ENCODE assay signal across 36 cellular contexts in genomic region chr12:52378091-52378490, GRCh38. TPM values are rescaled to one million over a fixed set of nuclear protein-coding genes. Genes with fewer than 3 reads are reported as not detected.
"Had no signal": no experiment of that assay in that cellular context is flagged by ENCODE, and none has a peak within 500 bp of the region (broad histone marks: within the 10 kb centered on the region; RNA-seq: fewer than 3 reads in every experiment).

No MANE protein-coding gene starts in this region.

- H3K36me3 Mint-ChIP-seq: activated naive CD8-positive, alpha-beta T cell had no signal

- H3K9me3 ChIP-seq: esophagus muscularis mucosa, gastrocnemius medialis had no signal

- H3K9me3 Mint-ChIP-seq: activated CD4-positive, alpha-beta memory T cell treated with anti-CD3 and anti-CD28 coated beads, Interleukin-2, amount 10 ng/mL, durations not matched to agents 7 days and 5 days; activated CD4-positive, alpha-beta T cell treated with anti-CD3 and anti-CD28 coated beads, Interleukin-2, amount 10 ng/mL, durations not matched to agents 24 days and 14 days; activated T-cell treated with anti-CD3 and anti-CD28 coated beads, Interleukin-2, amount 50 U/mL, for 4 hours; activated T-helper 17 cell treated with anti-CD3 and anti-CD28 coated beads, Interleukin-2, amount 50 U/mL, for 72 hours; effector memory CD8-positive, alpha-beta T cell; T-helper 2 cell treated with Interferon-gamma antibody and Interleukin-4, amounts not matched to agents 5 μg/mL and 100 μg/mL, for 36 hours had no signal

- ATAC-seq: activated CD4-positive, alpha-beta T cell treated with anti-CD3 and anti-CD28 coated beads for 36 hours; activated T-cell treated with anti-CD3 and anti-CD28 coated beads, Interleukin-2, amount 50 U/mL, for 4 hours; activated T-helper 17 cell treated with anti-CD3 and anti-CD28 coated beads, Interleukin-2, amount 50 U/mL, for 72 hours; effector memory CD8-positive, alpha-beta T cell; foreskin keratinocyte; gastrocnemius medialis; heart left ventricle; T-helper 17 cell had no signal

- H3K4me3 ChIP-seq: esophagus muscularis mucosa, gastrocnemius medialis, heart left ventricle had no signal

- H3K4me3 Mint-ChIP-seq: activated CD4-positive, alpha-beta memory T cell treated with anti-CD3 and anti-CD28 coated beads, Interleukin-2, amount 10 ng/mL, durations not matched to agents 7 days and 5 days; activated CD4-positive, alpha-beta T cell treated with anti-CD3 and anti-CD28 coated beads for 36 hours; activated CD4-positive, alpha-beta T cell treated with anti-CD3 and anti-CD28 coated beads, Interleukin-2, amount 10 ng/mL, durations not matched to agents 24 days and 14 days; activated naive CD8-positive, alpha-beta T cell; activated T-cell treated with anti-CD3 and anti-CD28 coated beads, Interleukin-2, amount 50 U/mL, for 4 hours; activated T-helper 17 cell treated with anti-CD3 and anti-CD28 coated beads, Interleukin-2, amount 50 U/mL, for 72 hours; effector memory CD8-positive, alpha-beta T cell; T-helper 17 cell; T-helper 2 cell treated with Interferon-gamma antibody and Interleukin-4, amounts not matched to agents 5 μg/mL and 100 μg/mL, for 36 hours had no signal

- H3K4me1 ChIP-seq: esophagus muscularis mucosa, foreskin keratinocyte, gastrocnemius medialis, heart left ventricle had no signal

- H3K27ac ChIP-seq: brain microvascular endothelial cell, esophagus muscularis mucosa, foreskin keratinocyte, gastrocnemius medialis, heart left ventricle had no signal

- H3K27me3 ChIP-seq: brain microvascular endothelial cell, foreskin keratinocyte, gastrocnemius medialis had no signal

- DNase-seq: activated CD4-positive, alpha-beta memory T cell treated with anti-CD3 and anti-CD28 coated beads, Interleukin-2, amount 10 ng/mL, durations not matched to agents 7 days and 5 days; activated CD4-positive, alpha-beta T cell treated with anti-CD3 and anti-CD28 coated beads for 36 hours; activated CD4-positive, alpha-beta T cell treated with anti-CD3 and anti-CD28 coated beads, Interleukin-2, amount 10 ng/mL, durations not matched to agents 24 days and 14 days; activated CD4-positive, alpha-beta T cell treated with anti-CD3 and anti-CD28 coated beads, Interleukin-2, amount 50 U/mL, for 4 hours; activated CD4-positive, CD25-positive, alpha-beta regulatory T cell; activated CD4-positive, CD25-positive, alpha-beta regulatory T cell treated with anti-CD3 and anti-CD28 coated beads, Interleukin-2, amount 50 U/mL, for 72 hours; activated CD8-positive, alpha-beta memory T cell treated with anti-CD3 and anti-CD28 coated beads for 24 hours; activated effector memory CD4-positive, alpha-beta T cell treated with Interleukin-2 at 50 U/mL for 16 hours; activated gamma-delta T cell treated with Interleukin-2 at 50 U/mL for 16 hours; activated naive CD4-positive, alpha-beta T cell treated with anti-CD3 and anti-CD28 coated beads, Interleukin-2, amount 50 U/mL, for 16 hours; activated naive CD4-positive, alpha-beta T cell treated with Interleukin-2 at 50 U/mL for 16 hours; activated T-cell treated with anti-CD3 and anti-CD28 coated beads, Interleukin-2, amount 50 U/mL, for 4 hours; amniotic stem cell; anterior cingulate cortex; brain microvascular endothelial cell; caudate nucleus; cortex of kidney; dermis blood vessel endothelial cell; effector CD4-positive, alpha-beta T cell; effector memory CD8-positive, alpha-beta T cell; erythroblast; foreskin keratinocyte; gastrocnemius medialis; glutamatergic neuron; heart left ventricle; T-helper 1 cell; T-helper 17 cell; T1000 had no signal

- H3K27ac Mint-ChIP-seq: activated CD4-positive, alpha-beta memory T cell treated with anti-CD3 and anti-CD28 coated beads, Interleukin-2, amount 10 ng/mL, durations not matched to agents 7 days and 5 days; activated CD4-positive, alpha-beta T cell treated with anti-CD3 and anti-CD28 coated beads for 36 hours; activated CD4-positive, alpha-beta T cell treated with anti-CD3 and anti-CD28 coated beads, Interleukin-2, amount 10 ng/mL, durations not matched to agents 24 days and 14 days; activated naive CD8-positive, alpha-beta T cell; activated T-helper 17 cell treated with anti-CD3 and anti-CD28 coated beads, Interleukin-2, amount 50 U/mL, for 72 hours; effector memory CD8-positive, alpha-beta T cell; T-helper 17 cell; T-helper 2 cell treated with Interferon-gamma antibody and Interleukin-4, amounts not matched to agents 5 μg/mL and 100 μg/mL, for 36 hours had no signal

- H3K36me3 ChIP-seq: brain microvascular endothelial cell, esophagus muscularis mucosa, gastrocnemius medialis, heart left ventricle had no signal

RNA-seq across cellular contexts. Expression of gene KRT84, which starts 7.4 kb away (rescaled TPM):
- total RNA-seq: activated CD4-positive, alpha-beta memory T cell treated with anti-CD3 and anti-CD28 coated beads, Interleukin-2, amount 10 ng/mL, durations not matched to agents 7 days and 5 days; activated CD4-positive, alpha-beta T cell treated with anti-CD3 and anti-CD28 coated beads for 36 hours; activated CD4-positive, alpha-beta T cell treated with anti-CD3 and anti-CD28 coated beads, Interleukin-2, amount 10 ng/mL, durations not matched to agents 24 days and 14 days; activated T-cell treated with anti-CD3 and anti-CD28 coated beads, Interleukin-2, amount 50 U/mL, for 4 hours; activated T-helper 17 cell treated with anti-CD3 and anti-CD28 coated beads, Interleukin-2, amount 50 U/mL, for 72 hours; astrocyte; bronchial epithelial cell; chondrocyte; dermis blood vessel endothelial cell; esophagus muscularis mucosa; foreskin keratinocyte; gastrocnemius medialis; heart left ventricle; T-helper 17 cell had no signal
- polyA plus RNA-seq: adipose tissue, foreskin keratinocyte, heart left ventricle had no signal

RNA-seq across cellular contexts. Expression of gene KRT85, which starts 10.8 kb away (rescaled TPM):
- total RNA-seq: activated CD4-positive, alpha-beta memory T cell treated with anti-CD3 and anti-CD28 coated beads, Interleukin-2, amount 10 ng/mL, durations not matched to agents 7 days and 5 days; activated CD4-positive, alpha-beta T cell treated with anti-CD3 and anti-CD28 coated beads for 36 hours; activated CD4-positive, alpha-beta T cell treated with anti-CD3 and anti-CD28 coated beads, Interleukin-2, amount 10 ng/mL, durations not matched to agents 24 days and 14 days; activated T-cell treated with anti-CD3 and anti-CD28 coated beads, Interleukin-2, amount 50 U/mL, for 4 hours; activated T-helper 17 cell treated with anti-CD3 and anti-CD28 coated beads, Interleukin-2, amount 50 U/mL, for 72 hours; astrocyte; bronchial epithelial cell; chondrocyte; dermis blood vessel endothelial cell; esophagus muscularis mucosa; foreskin keratinocyte; gastrocnemius medialis; heart left ventricle; T-helper 17 cell had no signal
- polyA plus RNA-seq: adipose tissue, foreskin keratinocyte, heart left ventricle had no signal

RNA-seq across cellular contexts. Expression of gene KRT82, which starts 28.0 kb away (rescaled TPM):
- total RNA-seq: activated CD4-positive, alpha-beta memory T cell treated with anti-CD3 and anti-CD28 coated beads, Interleukin-2, amount 10 ng/mL, durations not matched to agents 7 days and 5 days; activated CD4-positive, alpha-beta T cell treated with anti-CD3 and anti-CD28 coated beads for 36 hours; activated CD4-positive, alpha-beta T cell treated with anti-CD3 and anti-CD28 coated beads, Interleukin-2, amount 10 ng/mL, durations not matched to agents 24 days and 14 days; activated T-cell treated with anti-CD3 and anti-CD28 coated beads, Interleukin-2, amount 50 U/mL, for 4 hours; activated T-helper 17 cell treated with anti-CD3 and anti-CD28 coated beads, Interleukin-2, amount 50 U/mL, for 72 hours; astrocyte; bronchial epithelial cell; chondrocyte; dermis blood vessel endothelial cell; esophagus muscularis mucosa; foreskin keratinocyte; gastrocnemius medialis; heart left ventricle; T-helper 17 cell had no signal
- polyA plus RNA-seq: adipose tissue, foreskin keratinocyte, heart left ventricle had no signal

RNA-seq across cellular contexts. Expression of gene KRT75, which starts 56.1 kb away (rescaled TPM):
- total RNA-seq: activated CD4-positive, alpha-beta memory T cell treated with anti-CD3 and anti-CD28 coated beads, Interleukin-2, amount 10 ng/mL, durations not matched to agents 7 days and 5 days; activated CD4-positive, alpha-beta T cell treated with anti-CD3 and anti-CD28 coated beads for 36 hours; activated CD4-positive, alpha-beta T cell treated with anti-CD3 and anti-CD28 coated beads, Interleukin-2, amount 10 ng/mL, durations not matched to agents 24 days and 14 days; activated T-cell treated with anti-CD3 and anti-CD28 coated beads, Interleukin-2, amount 50 U/mL, for 4 hours; activated T-helper 17 cell treated with anti-CD3 and anti-CD28 coated beads, Interleukin-2, amount 50 U/mL, for 72 hours; astrocyte; chondrocyte; dermis blood vessel endothelial cell; esophagus muscularis mucosa; gastrocnemius medialis; heart left ventricle; T-helper 17 cell had no signal
- polyA plus RNA-seq: heart left ventricle had no signal

RNA-seq across cellular contexts. Expression of gene KRT83, which starts 56.9 kb away (rescaled TPM):
- total RNA-seq: activated CD4-positive, alpha-beta memory T cell treated with anti-CD3 and anti-CD28 coated beads, Interleukin-2, amount 10 ng/mL, durations not matched to agents 7 days and 5 days; activated CD4-positive, alpha-beta T cell treated with anti-CD3 and anti-CD28 coated beads for 36 hours; activated CD4-positive, alpha-beta T cell treated with anti-CD3 and anti-CD28 coated beads, Interleukin-2, amount 10 ng/mL, durations not matched to agents 24 days and 14 days; activated T-cell treated with anti-CD3 and anti-CD28 coated beads, Interleukin-2, amount 50 U/mL, for 4 hours; activated T-helper 17 cell treated with anti-CD3 and anti-CD28 coated beads, Interleukin-2, amount 50 U/mL, for 72 hours; astrocyte; bronchial epithelial cell; chondrocyte; dermis blood vessel endothelial cell; esophagus muscularis mucosa; foreskin keratinocyte; heart left ventricle; T-helper 17 cell had no signal
- polyA plus RNA-seq: adipose tissue, foreskin keratinocyte, heart left ventricle had no signal
